ENCODE assay signal across 21 cellular contexts in the genomic region with DNA sequence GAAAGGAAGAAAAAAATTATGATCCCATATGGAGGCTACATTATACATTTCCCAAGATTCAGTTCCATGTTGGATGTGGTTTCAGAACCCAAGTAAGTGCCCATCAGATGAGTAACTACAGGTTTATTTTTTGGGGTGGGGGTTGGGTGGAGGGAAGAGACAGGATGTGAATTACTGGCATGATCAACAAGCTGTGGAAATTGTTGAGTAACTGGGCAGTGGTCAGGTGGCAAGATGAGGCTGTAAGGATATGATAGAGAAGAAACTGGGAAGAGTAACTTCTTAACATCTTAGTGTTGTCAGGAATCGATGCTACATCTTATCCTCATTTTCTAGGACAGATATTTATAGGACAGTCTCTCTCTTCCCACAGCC.
DNase-seq lines count a peak whose midpoint lies in the region; ATAC-seq and TF ChIP-seq lines count a peak whose summit lies in the region.
"Had no signal": no experiment of that assay in that cellular context is flagged by ENCODE, and none has a peak within 500 bp of the region (broad histone marks: within the 10 kb centered on the region; RNA-seq: fewer than 3 reads in every experiment).

No MANE protein-coding gene starts in this region.

- H3K4me1 Mint-ChIP-seq in immature natural killer cell: peaks cover 59 to 60% of the 10 kb centered on the region in 2 donors
- no peaks in the 10 kb centered on the region for H3K4me1 Mint-ChIP-seq in activated T-helper 17 cell treated with anti-CD3 and anti-CD28 coated beads, Interleukin-2, amount 50 U/mL, for 72 hours
- H3K4me1 Mint-ChIP-seq: T-cell had no signal

- intact Hi-C loops in left ventricle myocardium superior (cut with micrococcal nuclease): no loop called here

- peak overlapping the region in 1 of 5 donors; percentile 8 for H3K4me3 Mint-ChIP-seq in immature natural killer cell
- no peak overlapping the region for H3K4me3 Mint-ChIP-seq in activated T-helper 17 cell treated with anti-CD3 and anti-CD28 coated beads, Interleukin-2, amount 50 U/mL, for 72 hours
- H3K4me3 Mint-ChIP-seq: CD8-positive, alpha-beta T cell; GM23338; T-cell had no signal

- no peak for TF ChIP-seq CTCF in MM.1S (IDR thresholded peaks at IDR 0.05; ENCODE audit: low read length)

- no peaks in the 10 kb centered on the region for H3K9me3 ChIP-seq in MM.1S (replicated peaks; ENCODE audit: insufficient read depth, low read length)
- H3K9me3 ChIP-seq: HAP-1, SJCRH30 had no signal

- H3K27ac ChIP-seq in MM.1S (ENCODE audit: low read length): peak overlapping the region; percentile 91; the same call in 1 of the 2 replicates
- H3K27ac ChIP-seq: HL-60, SJCRH30 had no signal

- peaks cover 29% of the 10 kb centered on the region for H3F3A ChIP-seq in MM.1S (ENCODE audit: insufficient read depth, low read length)

- H3K36me3 ChIP-seq in MM.1S (replicated peaks; ENCODE audit: insufficient read depth, low read length): no peaks in the 10 kb centered on the region
- H3K36me3 ChIP-seq: HAP-1, SJCRH30 had no signal

- H3K27ac Mint-ChIP-seq in immature natural killer cell: peak overlapping the region in 4 of 6 donors; percentile 90 to 98 (median 95)
- H3K27ac Mint-ChIP-seq in activated T-helper 17 cell treated with anti-CD3 and anti-CD28 coated beads, Interleukin-2, amount 50 U/mL, for 72 hours: no peak overlapping the region
- H3K27ac Mint-ChIP-seq: CD8-positive, alpha-beta T cell; GM23338; T-cell had no signal

- DNase-seq in NCI-H1694 treated with DMSO at 0.1 percent for 48 hours (lab: John Stamatoyannopoulos, UW) (peak; percentile 2), NCI-H1694 (lab: John Stamatoyannopoulos, UW) (no peak), MM.1S (no peak), immature natural killer cell (no peak), left ventricle myocardium superior (no peak)
- no peak for DNase-seq in stimulated activated CD4-positive, alpha-beta T cell treated with anti-CD3 and anti-CD28 coated beads, Interleukin-4, amount 100 ng/mL, for 1 hour
- DNase-seq: 8988T; AML-193; CD8-positive, alpha-beta T cell; GF-D8; MV-4-11; NCI-H226; OCI-M1; SJCRH30; T-cell had no signal

- H3K4me1 ChIP-seq in MM.1S (ENCODE audit: low read length): peaks cover 51% of the 10 kb centered on the region
- H3K4me1 ChIP-seq: HAP-1, SJCRH30 had no signal

- H3K79me2 ChIP-seq in MM.1S (ENCODE audit: low read length): no peaks in the 10 kb centered on the region

- peaks cover 0 to 17% (median 5%) of the 10 kb centered on the region in 3 donors for H3K27me3 Mint-ChIP-seq in immature natural killer cell (ENCODE audit: low read depth in 3 of 3)
- peaks cover 32% of the 10 kb centered on the region for H3K27me3 Mint-ChIP-seq in activated T-helper 17 cell treated with anti-CD3 and anti-CD28 coated beads, Interleukin-2, amount 50 U/mL, for 72 hours

- H4K20me1 ChIP-seq in MM.1S (ENCODE audit: insufficient read depth, low read length): no peaks in the 10 kb centered on the region

- peaks cover 0 to 5% (median 0%) of the 10 kb centered on the region in 3 donors for H3K36me3 Mint-ChIP-seq in immature natural killer cell
- H3K36me3 Mint-ChIP-seq in activated T-helper 17 cell treated with anti-CD3 and anti-CD28 coated beads, Interleukin-2, amount 50 U/mL, for 72 hours (ENCODE audit: low read depth): no peaks in the 10 kb centered on the region
- H3K36me3 Mint-ChIP-seq: CD8-positive, alpha-beta T cell; T-cell had no signal

- H3K9me3 Mint-ChIP-seq in immature natural killer cell: no peaks in the 10 kb centered on the region
- H3K9me3 Mint-ChIP-seq in activated T-helper 17 cell treated with anti-CD3 and anti-CD28 coated beads, Interleukin-2, amount 50 U/mL, for 72 hours: no peaks in the 10 kb centered on the region
- H3K9me3 Mint-ChIP-seq: CD8-positive, alpha-beta T cell; GM23338; T-cell had no signal

- no peak overlapping the region for H3K9ac ChIP-seq in MM.1S (ENCODE audit: low read length)

- H2AFZ ChIP-seq in MM.1S (ENCODE audit: low read length): no peak overlapping the region

- no peaks in the 10 kb centered on the region for H3K27me3 ChIP-seq in MM.1S (replicated peaks; ENCODE audit: insufficient read depth, low read length)
- H3K27me3 ChIP-seq: SJCRH30 had no signal

- ATAC-seq in left ventricle myocardium superior: no peak
- no peak for ATAC-seq in activated T-helper 17 cell treated with anti-CD3 and anti-CD28 coated beads, Interleukin-2, amount 50 U/mL, for 72 hours (replicated peaks)
- ATAC-seq: CD8-positive, alpha-beta T cell; GM23338; HepG2; K562; T-cell had no signal

- no peak overlapping the region for H3K4me3 ChIP-seq in MM.1S (ENCODE audit: low read length)
- H3K4me3 ChIP-seq: GM23338, HAP-1, K562, SJCRH30 had no signal

- peak overlapping the region; percentile 79; the same call in 1 of the 2 replicates for H3K4me2 ChIP-seq in MM.1S (ENCODE audit: low read depth, low read length)
- H3K4me2 ChIP-seq: GM23338 had no signal

- no peaks in the 10 kb centered on the region for H3K9me2 ChIP-seq in MM.1S (replicated peaks; ENCODE audit: insufficient read depth, low read length)
